In the genomic region with DNA sequence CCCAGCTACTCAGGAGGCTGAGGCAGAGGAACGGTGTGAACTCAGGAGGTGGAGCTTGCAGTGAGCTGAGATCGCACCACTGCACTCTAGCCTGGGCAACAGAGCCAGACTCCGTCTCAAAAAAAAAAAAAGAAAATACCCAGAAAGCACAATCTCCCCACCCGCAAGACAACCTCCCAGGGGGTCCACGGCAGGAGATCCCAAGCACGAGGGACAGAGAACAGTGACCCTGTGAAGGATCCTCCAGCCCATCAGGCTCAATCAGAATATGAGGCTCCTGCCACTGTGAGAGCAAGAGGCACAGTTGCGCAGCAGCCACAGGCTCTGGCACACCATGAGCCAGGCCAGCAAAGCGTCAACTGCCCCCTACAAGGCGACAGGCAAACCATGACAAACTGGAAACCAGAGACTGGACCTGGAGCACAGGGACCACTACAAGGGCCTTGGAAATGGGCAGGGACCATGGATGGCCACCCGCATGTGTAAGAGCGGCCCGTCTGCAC, we compare ENCODE assay signal across 15 cellular contexts.
DNase-seq lines count a peak whose midpoint lies in the region; ATAC-seq, FAIRE-seq and TF ChIP-seq lines count a peak whose summit lies in the region.
"Had no signal": no experiment of that assay in that cellular context is flagged by ENCODE, and none has a peak within 500 bp of the region (broad histone marks: within the 10 kb centered on the region; RNA-seq: fewer than 3 reads in every experiment).

No MANE protein-coding gene starts in this region.

- POLR2A ChIA-PET in A549 (lab: Yijun Ruan, JAX) (no interaction called here), HepG2 (lab: Yijun Ruan, JAX) (no interaction called here)

- no peak overlapping the region for H2AFZ ChIP-seq in HepG2 (ENCODE audit: low read length)

- no peaks in the 10 kb centered on the region for H3K27me3 Mint-ChIP-seq in activated naive CD8-positive, alpha-beta T cell treated with anti-CD3 and anti-CD28 coated beads for 36 hours
- H3K27me3 Mint-ChIP-seq: CD4-positive, alpha-beta memory T cell had no signal

- BruUV-seq in HepG2 (replicated peaks; lab: Mats Ljungman, UMichigan) = no TSS peak

- H3K4me2 ChIP-seq in A549 (peak overlapping the region; percentile 80; the same call in 1 of the 3 replicates), HepG2 (ENCODE audit: low read depth, low read length) (0 out of 2 replicates have a peak overlapping the region, but pooled peaks have one; percentile 14)

- in situ Hi-C loops in HepG2 (cut with HindIII; ENCODE audit: extremely low pct_ligation_motif_present, low pct_unique_long_range_greater_than_20kb) = no loop called here

- intact Hi-C loops in HepG2 (cut with micrococcal nuclease; ENCODE audit: unreplicated experiment) (loop anchor here (5.0 kb wide), 1 partner anchor 37 kb away; no protein-coding TSS in a partner anchor), esophagus muscularis mucosa (cut with DNase I) (no loop called here)

- peaks cover 48% of the 10 kb centered on the region for H3K4me1 Mint-ChIP-seq in activated naive CD8-positive, alpha-beta T cell treated with anti-CD3 and anti-CD28 coated beads for 36 hours

- no peak for ATAC-seq in A549
- ATAC-seq in HepG2 = no peak
- ATAC-seq in HG03025 (IDR thresholded peaks at IDR 0.05; ENCODE audit: low FRiP score, unreplicated experiment) = no peak

- H3K27me3 ChIP-seq in HepG2 (ENCODE audit: control insufficient read depth in 1 of 2, insufficient read depth in 2 of 2, low read length in 2 of 2) (no peaks in the 10 kb centered on the region), esophagus muscularis mucosa (no peaks in the 10 kb centered on the region)

- H3K4me3 Mint-ChIP-seq in activated naive CD8-positive, alpha-beta T cell treated with anti-CD3 and anti-CD28 coated beads for 36 hours = no peak overlapping the region
- H3K4me3 Mint-ChIP-seq: CD4-positive, alpha-beta memory T cell had no signal

- 89% methylated on average over 10 of the region's 12 CpGs for WGBS in A549 (ENCODE audit: missing lambda C conversion rate)
- WGBS in HepG2 (ENCODE audit: low lambda C conversion rate) = 83% methylated on average over 8 of the region's 12 CpGs
- 93% methylated on average over 12 of the region's 12 CpGs for WGBS in esophagus muscularis mucosa

- H3K36me3 ChIP-seq in HepG2 (replicated peaks in 1 of 2; ENCODE audit: control insufficient read depth in 1 of 2, insufficient read depth in 2 of 2, low read length in 2 of 2) (no peaks in the 10 kb centered on the region), esophagus muscularis mucosa (no peaks in the 10 kb centered on the region)

- H3K4me3 ChIP-seq in A549 (no peak overlapping the region), HepG2 (replicated peaks in 1 of 3; ENCODE audit: insufficient read depth in 1 of 3, low read depth in 2 of 3, low read length in 3 of 3) (no peak overlapping the region), esophagus muscularis mucosa (no peak overlapping the region)

- no peaks in the 10 kb centered on the region for H3K9me3 Mint-ChIP-seq in activated naive CD8-positive, alpha-beta T cell treated with anti-CD3 and anti-CD28 coated beads for 36 hours
- H3K9me3 Mint-ChIP-seq: CD4-positive, alpha-beta memory T cell had no signal

- H3K4me1 ChIP-seq in A549 (peaks cover 74% of the 10 kb centered on the region), HepG2 (ENCODE audit: insufficient read depth, low read length) (peaks cover 84% of the 10 kb centered on the region), esophagus muscularis mucosa (peaks cover 45 to 58% (median 55%) of the 10 kb centered on the region in 4 donors)

- TF ChIP-seq EP300 in A549 (IDR thresholded peaks at IDR 0.05) (no peak), HepG2 (IDR thresholded peaks at IDR 0.05; ENCODE audit: low read depth in 2 of 2, low read length in 2 of 2) (no peak), HepG2 (CRISPR knock-in tag; IDR thresholded peaks at IDR 0.05; ENCODE audit: borderline replicate concordance) (no peak), esophagus muscularis mucosa (IDR thresholded peaks at IDR 0.05) (no peak)

- no peaks in the 10 kb centered on the region for H3K9me3 ChIP-seq in A549
- no peaks in the 10 kb centered on the region for H3K9me3 ChIP-seq in HepG2 (ENCODE audit: low read length)
- H3K9me3 ChIP-seq in esophagus muscularis mucosa = no peaks in the 10 kb centered on the region

- peaks cover 6% of the 10 kb centered on the region for H3K36me3 Mint-ChIP-seq in activated naive CD8-positive, alpha-beta T cell treated with anti-CD3 and anti-CD28 coated beads for 36 hours
- H3K36me3 Mint-ChIP-seq: CD4-positive, alpha-beta memory T cell had no signal

- FAIRE-seq in A549 (lab: Jason Lieb, UNC) (no peak), HepG2 (lab: Jason Lieb, UNC) (no peak)
- FAIRE-seq: H54 had no signal

- H3K27ac ChIP-seq in A549 (peak overlapping the region; percentile 78 to 98; a peak in 4 of 6 replicates), HepG2 (ENCODE audit: extremely low read length, insufficient read depth, low read length) (no peak overlapping the region), esophagus muscularis mucosa (replicated peaks in 1 of 4) (no peak overlapping the region)

- CTCF ChIA-PET in A549 (lab: Yijun Ruan, JAX) (interaction anchor here (0.9 to 1.3 kb wide), 3 partner anchors 9 to 20 kb away, joined by 3 to 4 read pairs (median 4); no protein-coding TSS in a partner anchor), HepG2 (lab: Yijun Ruan, JAX; ENCODE audit: low intra/inter-chr PET ratio, low total read pairs) (no interaction called here)

- TF ChIP-seq POLR2A in A549 (IDR thresholded peaks at IDR 0.05; ENCODE audit: low read length) (no peak), HepG2 (IDR thresholded peaks at IDR 0.05; ENCODE audit: insufficient read depth in 1 of 2, low read depth in 2 of 2, low read length in 2 of 2) (no peak), esophagus muscularis mucosa (IDR thresholded peaks at IDR 0.05; ENCODE audit: low read depth) (no peak)

- H3K27ac Mint-ChIP-seq in activated naive CD8-positive, alpha-beta T cell treated with anti-CD3 and anti-CD28 coated beads for 36 hours = no peak overlapping the region

- H3K9ac ChIP-seq in HepG2 (ENCODE audit: insufficient read depth, low read depth, low read length) = no peak overlapping the region

- peaks cover 49% of the 10 kb centered on the region for H4K20me1 ChIP-seq in HepG2 (ENCODE audit: insufficient read depth, low read length)

- H3K79me2 ChIP-seq in HepG2 (ENCODE audit: insufficient read depth, low read length) = peaks cover 72% of the 10 kb centered on the region

- DNase-seq in A549 (ENCODE audit: low read depth in 1 of 2, low spot score in 1 of 2) (no peak), Daoy (ENCODE audit: low read depth) (peak; percentile 20), NCI-H69 (lab: John Stamatoyannopoulos, UW) (peak; percentile 38), HepG2 (ENCODE audit: low spot score) (no peak), esophagus muscularis mucosa (ENCODE audit: extremely low spot score) (no peak), NCI-H1105 (lab: John Stamatoyannopoulos, UW) (no peak)
- DNase-seq in activated naive CD8-positive, alpha-beta T cell treated with anti-CD3 and anti-CD28 coated beads for 36 hours = no peak
- DNase-seq: CD4-positive, alpha-beta memory T cell; DND-41; NCI-H1092; NCI-H1694; NCI-H510A; SIG-M5 had no signal

- no peak for TF ChIP-seq CTCF in A549 (IDR thresholded peaks at IDR 0.05)
- TF ChIP-seq CTCF in HepG2 (CRISPR knock-in tag; IDR thresholded peaks at IDR 0.05) = no peak
- TF ChIP-seq CTCF in esophagus muscularis mucosa (IDR thresholded peaks at IDR 0.05) = no peak

- TF ChIP-seq RAD21 in A549 (conservative IDR thresholded peaks at IDR 0.05 in 1 of 2, IDR thresholded peaks at IDR 0.05 in 1 of 2) (no peak), HepG2 (CRISPR knock-in tag; IDR thresholded peaks at IDR 0.05) (no peak)

TF ChIP-seq in A549, 52 proteins besides CTCF, POLR2A, EP300 and RAD21:
- TF ChIP-seq NR3C1 (IDR thresholded peaks at IDR 0.05) = no peak
- no peak for TF ChIP-seq FOSB (CRISPR knock-in tag; IDR thresholded peaks at IDR 0.05)
- no peak for TF ChIP-seq MYC (IDR thresholded peaks at IDR 0.05; ENCODE audit: borderline replicate concordance, low read length)
- TF ChIP-seq JUNB (IDR thresholded peaks at IDR 0.05) = no peak
- no peak for TF ChIP-seq ZC3H11A (IDR thresholded peaks at IDR 0.05)
- TF ChIP-seq FOSL2 (IDR thresholded peaks at IDR 0.05) = no peak
- no peak for TF ChIP-seq FOSL2 (CRISPR knock-in tag; IDR thresholded peaks at IDR 0.05)
- TF ChIP-seq SREBF2 (IDR thresholded peaks at IDR 0.05) = no peak
- TF ChIP-seq CBX2 (IDR thresholded peaks at IDR 0.05; ENCODE audit: borderline replicate concordance, low read depth) = no peak
- TF ChIP-seq PHF8 (IDR thresholded peaks at IDR 0.05; ENCODE audit: borderline replicate concordance, low read depth) = no peak
- no peak for TF ChIP-seq TP53 (CRISPR knock-in tag; IDR thresholded peaks at IDR 0.05)
- TF ChIP-seq HOXA7 (CRISPR knock-in tag; IDR thresholded peaks at IDR 0.05) = no peak
- no peak for TF ChIP-seq MAX (IDR thresholded peaks at IDR 0.05)
- no peak for TF ChIP-seq FOXS1 (CRISPR knock-in tag; IDR thresholded peaks at IDR 0.05)
- TF ChIP-seq HOXB13 (CRISPR knock-in tag; IDR thresholded peaks at IDR 0.05; ENCODE audit: low read depth) = no peak

TF ChIP-seq in HepG2, 621 proteins besides CTCF, POLR2A, EP300 and RAD21:
- peak; percentile 15; the same call in 1 of the 2 replicates for TF ChIP-seq HOXA3 (CRISPR knock-in tag; IDR thresholded peaks at IDR 0.05)
- TF ChIP-seq ZNF121 (CRISPR knock-in tag; IDR thresholded peaks at IDR 0.05) = peak; percentile 64
- TF ChIP-seq MIER3 (CRISPR knock-in tag; IDR thresholded peaks at IDR 0.05; ENCODE audit: borderline replicate concordance) = no peak
- TF ChIP-seq KLF13 (CRISPR knock-in tag; IDR thresholded peaks at IDR 0.05) = no peak
- TF ChIP-seq ZNF124 (CRISPR knock-in tag; IDR thresholded peaks at IDR 0.05) = no peak
- no peak for TF ChIP-seq TAF15 (IDR thresholded peaks at IDR 0.05; ENCODE audit: low read depth, low read length, poor library complexity, severe bottlenecking)
- TF ChIP-seq, protein P1, sequence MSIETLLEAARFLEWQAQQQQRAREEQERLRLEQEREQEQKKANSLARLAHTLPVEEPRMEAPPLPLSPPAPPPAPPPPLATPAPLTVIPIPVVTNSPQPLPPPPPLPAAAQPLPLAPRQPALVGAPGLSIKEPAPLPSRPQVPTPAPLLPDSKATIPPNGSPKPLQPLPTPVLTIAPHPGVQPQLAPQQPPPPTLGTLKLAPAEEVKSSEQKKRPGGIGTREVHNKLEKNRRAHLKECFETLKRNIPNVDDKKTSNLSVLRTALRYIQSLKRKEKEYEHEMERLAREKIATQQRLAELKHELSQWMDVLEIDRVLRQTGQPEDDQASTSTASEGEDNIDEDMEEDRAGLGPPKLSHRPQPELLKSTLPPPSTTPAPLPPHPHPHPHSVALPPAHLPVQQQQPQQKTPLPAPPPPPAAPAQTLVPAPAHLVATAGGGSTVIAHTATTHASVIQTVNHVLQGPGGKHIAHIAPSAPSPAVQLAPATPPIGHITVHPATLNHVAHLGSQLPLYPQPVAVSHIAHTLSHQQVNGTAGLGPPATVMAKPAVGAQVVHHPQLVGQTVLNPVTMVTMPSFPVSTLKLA (IDR thresholded peaks at IDR 0.05) = no peak
TF ChIP-seq in HepG2: peak in this region for 2.

Comparison
In these comparisons a context has a peak if more than half of its experiments do, and no peak if none do; other contexts are left out.
1. DNase-seq: peak in Daoy (single experiment) and NCI-H69 (single experiment); none in A549 (0 of 2), HepG2 (single experiment), activated naive CD8-positive, alpha-beta T cell treated with anti-CD3 and anti-CD28 coated beads for 36 hours (single experiment), esophagus muscularis mucosa (single experiment) and NCI-H1105 (single experiment).
2. H3K27ac ChIP-seq: peak in A549 (2 of 2); none in HepG2 (single experiment) and esophagus muscularis mucosa (0 of 4).